ENCODE assay signal across 1 cellular context in genomic region chr10:69333205-69333604, GRCh38.
TF ChIP-seq lines count a peak whose summit lies in the region.

No MANE protein-coding gene starts in this region.

TF ChIP-seq in IMR-90, 13 proteins besides CTCF, POLR2A, EP300 and RAD21 (continued from another document):
- no peak for TF ChIP-seq MAFK (IDR thresholded peaks at IDR 0.05; ENCODE audit: low read depth, low read length)
